27 cellular contexts compared by ENCODE assay signal in genomic region chr16:14618566-14618965, GRCh38.
"Had no signal": no experiment of that assay in that cellular context is flagged by ENCODE, and none has a peak within 500 bp of the region (broad histone marks: within the 10 kb centered on the region; RNA-seq: fewer than 3 reads in every experiment).

No MANE protein-coding gene starts in this region.

- H3K27me3 Mint-ChIP-seq: stimulated activated memory B cell treated with anti-CD40 and anti-IgM and Interleukin-4, amounts not matched to agents 10 μg/mL and 1 μg/mL and 100 μg/mL, for 72 hours; stimulated activated naive CD8-positive, alpha-beta T cell treated with anti-CD3 and anti-CD28 coated beads, Interleukin-15, amount 100 ng/mL, for 72 hours; stimulated activated naive CD8-positive, alpha-beta T cell treated with anti-CD3 and anti-CD28 coated beads, Interleukin-15, Interleukin-2, amounts not matched to agents 100 ng/mL and 50 ng/mL, for 24 hours; type B pancreatic cell had no signal

- H3K4me3 Mint-ChIP-seq: stimulated activated effector memory CD8-positive, alpha-beta T cell treated with anti-CD3 and anti-CD28 coated beads, Interleukin-12 subunit alpha, Interleukin-12 subunit beta, amount 100 ng/mL, for 72 hours; stimulated activated memory B cell treated with anti-CD40 and anti-IgM and Interleukin-4, amounts not matched to agents 10 μg/mL and 1 μg/mL and 100 μg/mL, for 72 hours; stimulated activated naive CD8-positive, alpha-beta T cell treated with anti-CD3 and anti-CD28 coated beads, Interleukin-15, amount 100 ng/mL, for 72 hours; stimulated activated naive CD8-positive, alpha-beta T cell treated with anti-CD3 and anti-CD28 coated beads, Interleukin-15, Interleukin-2, amounts not matched to agents 100 ng/mL and 50 ng/mL, for 24 hours; type B pancreatic cell had no signal

- H3K4me1 Mint-ChIP-seq: stimulated activated effector memory CD8-positive, alpha-beta T cell treated with anti-CD3 and anti-CD28 coated beads, Interleukin-12 subunit alpha, Interleukin-12 subunit beta, amount 100 ng/mL, for 72 hours; stimulated activated naive CD8-positive, alpha-beta T cell treated with anti-CD3 and anti-CD28 coated beads, Interleukin-15, amount 100 ng/mL, for 72 hours had no signal

- H3K27ac ChIP-seq: stomach, suprapubic skin, testis, thoracic aorta, thyroid gland, tibial artery, tibial nerve, transverse colon, upper lobe of left lung, upper lobe of right lung, uterus, vagina had no signal

- H3K36me3 ChIP-seq: uterus had no signal

- ATAC-seq: stimulated activated effector memory CD8-positive, alpha-beta T cell treated with anti-CD3 and anti-CD28 coated beads, Interleukin-12 subunit alpha, Interleukin-12 subunit beta, amount 100 ng/mL, for 72 hours; stimulated activated memory B cell treated with anti-CD40 and anti-IgM and Interleukin-4, amounts not matched to agents 10 μg/mL and 1 μg/mL and 100 μg/mL, for 72 hours; stimulated activated naive CD8-positive, alpha-beta T cell treated with anti-CD3 and anti-CD28 coated beads, Interleukin-15, amount 100 ng/mL, for 72 hours; stimulated activated naive CD8-positive, alpha-beta T cell treated with anti-CD3 and anti-CD28 coated beads, Interleukin-15, Interleukin-2, amounts not matched to agents 100 U/mL and 50 U/mL, for 24 hours; upper lobe of right lung had no signal

- H3K4me1 ChIP-seq: stomach, suprapubic skin, testis, thyroid gland, tibial artery, tibial nerve, transverse colon, upper lobe of left lung, upper lobe of right lung, uterus, vagina had no signal

- DNase-seq: stimulated activated CD4-positive, alpha-beta T cell treated with anti-CD3 and anti-CD28 coated beads, Interleukin-2, amount 100 ng/mL, for 24 hours; stimulated activated CD4-positive, alpha-beta T cell treated with anti-CD3 and anti-CD28 coated beads, Interleukin-4, amount 100 ng/mL, for 1 hour; stimulated activated CD4-positive, alpha-beta T cell treated with anti-CD3 and anti-CD28 coated beads, Interleukin-4, amount 100 ng/mL, for 24 hours; stimulated activated CD4-positive, alpha-beta T cell treated with anti-CD3 and anti-CD28 coated beads, Interleukin-4, amount 100 ng/mL, for 4 hours; stimulated activated CD8-positive, alpha-beta memory T cell treated with anti-CD3 and anti-CD28 coated beads, Interleukin-4, amount 100 ng/mL, for 48 hours; stimulated activated naive CD4-positive, alpha-beta T cell; stimulated activated naive CD4-positive, alpha-beta T cell treated with Interleukin-2 at 50 U/mL for 16 hours; stimulated activated naive CD8-positive, alpha-beta T cell treated with anti-CD3 and anti-CD28 coated beads, Interleukin-15, amount 100 ng/mL, for 72 hours; stimulated activated naive CD8-positive, alpha-beta T cell treated with anti-CD3 and anti-CD28 coated beads, Interleukin-15, Interleukin-2, amounts not matched to agents 100 U/mL and 50 U/mL, for 24 hours; stomach; substantia nigra; testis; thyroid gland; tibial artery; transverse colon; trophoblast cell; upper lobe of left lung; upper lobe of right lung; uterus had no signal

- H3K9me3 ChIP-seq: stomach, suprapubic skin, testis, thoracic aorta, thyroid gland, tibial artery, tibial nerve, transverse colon, upper lobe of left lung, upper lobe of right lung, uterus, vagina had no signal

- H3K27me3 ChIP-seq: stomach, suprapubic skin, testis, thyroid gland, tibial artery, tibial nerve, transverse colon, upper lobe of left lung, upper lobe of right lung, uterus, vagina had no signal

- H3K9me3 Mint-ChIP-seq: stimulated activated effector memory CD8-positive, alpha-beta T cell treated with anti-CD3 and anti-CD28 coated beads, Interleukin-12 subunit alpha, Interleukin-12 subunit beta, amount 100 ng/mL, for 72 hours; stimulated activated memory B cell treated with anti-CD40 and anti-IgM and Interleukin-4, amounts not matched to agents 10 μg/mL and 1 μg/mL and 100 μg/mL, for 72 hours; stimulated activated naive CD8-positive, alpha-beta T cell treated with anti-CD3 and anti-CD28 coated beads, Interleukin-15, amount 100 ng/mL, for 72 hours; stimulated activated naive CD8-positive, alpha-beta T cell treated with anti-CD3 and anti-CD28 coated beads, Interleukin-15, Interleukin-2, amounts not matched to agents 100 ng/mL and 50 ng/mL, for 24 hours; type B pancreatic cell had no signal

- H3K27ac Mint-ChIP-seq: stimulated activated effector memory CD8-positive, alpha-beta T cell treated with anti-CD3 and anti-CD28 coated beads, Interleukin-12 subunit alpha, Interleukin-12 subunit beta, amount 100 ng/mL, for 72 hours; stimulated activated memory B cell treated with anti-CD40 and anti-IgM and Interleukin-4, amounts not matched to agents 10 μg/mL and 1 μg/mL and 100 μg/mL, for 72 hours; stimulated activated naive CD8-positive, alpha-beta T cell treated with anti-CD3 and anti-CD28 coated beads, Interleukin-15, Interleukin-2, amounts not matched to agents 100 ng/mL and 50 ng/mL, for 24 hours; type B pancreatic cell had no signal

- H3K4me3 ChIP-seq: stomach, suprapubic skin, testis, thoracic aorta, thyroid gland, tibial artery, tibial nerve, transverse colon, upper lobe of left lung, upper lobe of right lung, uterus, vagina had no signal
